ENCODE assay signal across 29 cellular contexts in the genomic region with DNA sequence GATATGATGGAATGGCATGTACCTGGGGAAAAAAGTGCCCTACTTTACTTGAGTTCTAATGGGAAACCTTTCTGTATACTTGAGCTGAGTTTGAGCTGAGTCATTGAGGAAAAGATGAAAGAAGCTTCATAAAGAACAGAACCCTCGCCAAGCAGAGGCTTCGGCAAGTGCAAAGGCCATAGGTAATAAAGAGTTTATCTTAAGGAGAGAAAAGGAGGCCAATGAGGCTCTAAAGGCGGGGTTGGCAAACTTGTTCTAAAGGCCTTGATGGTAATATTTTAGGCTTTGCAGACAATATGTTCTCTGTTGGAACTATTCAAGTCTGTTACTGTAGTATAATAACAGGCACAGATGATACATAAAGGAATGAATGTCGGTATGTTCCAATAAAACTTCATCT. TPM values are rescaled to one million over a fixed set of nuclear protein-coding genes. Genes with fewer than 3 reads are reported as not detected.
A peak's percentile ranks its signal among the peaks of the same experiment; 100 is the strongest.
DNase-seq lines count a peak whose midpoint lies in the region; ATAC-seq, FAIRE-seq and TF ChIP-seq lines count a peak whose summit lies in the region.
"Had no signal": no experiment of that assay in that cellular context is flagged by ENCODE, and none has a peak within 500 bp of the region (broad histone marks: within the 10 kb centered on the region; RNA-seq: fewer than 3 reads in every experiment).

No MANE protein-coding gene starts in this region.

- FAIRE-seq in small intestine (lab: Jason Lieb, UNC) = no peak
- FAIRE-seq: GM12878, keratinocyte had no signal

- WGBS in small intestine, 3 donors = 19 to 62% (median 43%) methylated on average over 4 of the region's 4 CpGs

- peaks cover 23 to 29% of the 10 kb centered on the region in 2 donors for H3K36me3 Mint-ChIP-seq in activated naive CD4-positive, alpha-beta T cell treated with anti-CD3 and anti-CD28 coated beads, Interleukin-2, amount 50 U/mL, for 72 hours
- H3K36me3 Mint-ChIP-seq in mesothelial cell of epicardium = no peaks in the 10 kb centered on the region

- peaks cover 18 to 31% of the 10 kb centered on the region in 2 donors for H3K9me3 Mint-ChIP-seq in activated naive CD4-positive, alpha-beta T cell treated with anti-CD3 and anti-CD28 coated beads, Interleukin-2, amount 50 U/mL, for 72 hours
- H3K9me3 Mint-ChIP-seq in mesothelial cell of epicardium = peaks cover 14% of the 10 kb centered on the region

- no peak overlapping the region for H3K4me3 Mint-ChIP-seq in mesothelial cell of epicardium

- H3K4me1 ChIP-seq in colonic mucosa (no peaks in the 10 kb centered on the region), small intestine (ENCODE audit: control insufficient read depth in 2 of 2, insufficient read depth in 1 of 2, low read depth in 1 of 2, low read length in 1 of 2) (peaks cover 0 to 3% of the 10 kb centered on the region in 2 donors)
- H3K4me1 ChIP-seq: BLaER1, suprapubic skin had no signal

- H3K36me3 ChIP-seq in colonic mucosa = no peaks in the 10 kb centered on the region
- no peaks in the 10 kb centered on the region for H3K36me3 ChIP-seq in small intestine (ENCODE audit: control insufficient read depth in 2 of 2, insufficient read depth in 2 of 2, low read length in 2 of 2)
- H3K36me3 ChIP-seq: BLaER1, suprapubic skin had no signal

- no peaks in the 10 kb centered on the region for H3K4me1 Mint-ChIP-seq in mesothelial cell of epicardium

- no peak overlapping the region for H3K27ac ChIP-seq in colonic mucosa
- no peak overlapping the region for H3K27ac ChIP-seq in small intestine (ENCODE audit: low read depth in 1 of 2, low read length in 1 of 2)
- H3K27ac ChIP-seq: BLaER1, suprapubic skin had no signal

- intact Hi-C loops in colonic mucosa (cut with DNase I) = no loop called here

- TF ChIP-seq CTCF in colonic mucosa (IDR thresholded peaks at IDR 0.05) (no peak), mesothelial cell of epicardium (IDR thresholded peaks at IDR 0.05; ENCODE audit: unreplicated experiment) (no peak)

- no peak for ATAC-seq in activated naive CD4-positive, alpha-beta T cell treated with anti-CD3 and anti-CD28 coated beads, Interleukin-2, amount 50 U/mL, for 72 hours
- ATAC-seq in GM21576 (IDR thresholded peaks at IDR 0.05; ENCODE audit: unreplicated experiment) = no peak
- ATAC-seq: GM12878, right cardiac atrium had no signal

- peak overlapping the region; percentile 1 to 42 for H3K27ac Mint-ChIP-seq in activated naive CD4-positive, alpha-beta T cell treated with anti-CD3 and anti-CD28 coated beads, Interleukin-2, amount 50 U/mL, for 72 hours
- no peak overlapping the region for H3K27ac Mint-ChIP-seq in mesothelial cell of epicardium

- H3K27me3 ChIP-seq in colonic mucosa = no peaks in the 10 kb centered on the region
- no peaks in the 10 kb centered on the region for H3K27me3 ChIP-seq in small intestine (ENCODE audit: control insufficient read depth in 2 of 2, insufficient read depth in 2 of 2, low read length in 2 of 2)
- H3K27me3 ChIP-seq: BLaER1, suprapubic skin had no signal

- no peak overlapping the region for H3K9ac ChIP-seq in colonic mucosa (ENCODE audit: low read depth in 2 of 2, low read length in 2 of 2)
- H3K9ac ChIP-seq: BLaER1 had no signal

- no peak for DNase-seq in activated naive CD4-positive, alpha-beta T cell treated with anti-CD3 and anti-CD28 coated beads, Interleukin-2, amount 50 U/mL, for 72 hours (ENCODE audit: low spot score in 2 of 2)
- no peak for DNase-seq in activated naive CD4-positive, alpha-beta T cell treated with Interleukin-2 at 50 U/mL for 16 hours
- DNase-seq in HT-29 (ENCODE audit: low spot score) (peak; percentile 28), colonic mucosa (peak; percentile 66), small intestine (peak; percentile 76), mesothelial cell of epicardium (ENCODE audit: low spot score in 2 of 2, unreplicated experiment in 2 of 2) (no peak), NCI-H748 (lab: John Stamatoyannopoulos, UW; ENCODE audit: unreplicated experiment) (no peak)
- DNase-seq: activated CD4-positive, alpha-beta T cell treated with anti-CD3 and anti-CD28 coated beads for 1 hour; activated CD8-positive, alpha-beta memory T cell treated with anti-CD3 and anti-CD28 coated beads, Interleukin-2, amount 50 U/mL, for 48 hours; activated effector memory CD4-positive, alpha-beta T cell treated with Interleukin-2 at 50 U/mL for 16 hours; amygdala; effector CD8-positive, alpha-beta T cell; EL; erythroblast; NCI-H1436; NCI-H774; right cardiac atrium; stimulated activated CD4-positive, alpha-beta T cell treated with anti-CD3 and anti-CD28 coated beads, Interleukin-4, amount 100 ng/mL, for 1 hour; SW 1271 had no signal

- H3K27me3 Mint-ChIP-seq in mesothelial cell of epicardium (ENCODE audit: low read depth) = peaks cover 10% of the 10 kb centered on the region

- H3K4me3 ChIP-seq in colonic mucosa (no peak overlapping the region), small intestine (ENCODE audit: low read depth in 1 of 2, low read length in 2 of 2) (no peak overlapping the region)
- H3K4me3 ChIP-seq: BLaER1, GM12878, suprapubic skin had no signal

- no peaks in the 10 kb centered on the region for H3K9me3 ChIP-seq in colonic mucosa
- H3K9me3 ChIP-seq in small intestine (ENCODE audit: control insufficient read depth, low read depth) = no peaks in the 10 kb centered on the region
- H3K9me3 ChIP-seq: BLaER1 had no signal

RNA-seq across cellular contexts. Expression of gene TRAT1, which starts 17.6 kb away (rescaled TPM):
- 10 to 100 TPM; 11.8 to 25.9 TPM for total RNA-seq in activated naive CD4-positive, alpha-beta T cell treated with anti-CD3 and anti-CD28 coated beads, Interleukin-2, amount 50 U/mL, for 72 hours
- not detected in 2 replicates for total RNA-seq in HT-29 (2014; rRNA removed; shearing (Covaris generic))
- total RNA-seq in colonic mucosa = under 1 TPM; 0.29 to 0.69 TPM
- under 1 TPM in 1 of 3 donors, not detected in 2; 0.48 TPM for polyA plus RNA-seq in small intestine
- total RNA-seq in mesothelial cell of epicardium = not detected in 3 replicates
- total RNA-seq: fibroblast of villous mesenchyme had no signal
- polyA plus RNA-seq: AG04450, keratinocyte, neural cell, right cardiac atrium had no signal

RNA-seq across cellular contexts. Expression of gene RETNLB, which starts 47.7 kb away (rescaled TPM):
- not detected for total RNA-seq in activated naive CD4-positive, alpha-beta T cell treated with anti-CD3 and anti-CD28 coated beads, Interleukin-2, amount 50 U/mL, for 72 hours
- 0.16 and 2.2 TPM in 2 replicates for total RNA-seq in HT-29 (2014; rRNA removed; shearing (Covaris generic))
- total RNA-seq in colonic mucosa (100 to 1,000 TPM in 1 of 2 donors, 10 to 100 TPM in 1; 97.9 to 101 TPM), mesothelial cell of epicardium (not detected in 3 replicates)
- 10 to 100 TPM in 1 of 3 donors, 1 to 10 TPM in 1, not detected in 1; 4.9 to 57.5 TPM for polyA plus RNA-seq in small intestine
- total RNA-seq: fibroblast of villous mesenchyme, GM12878, liver, right cardiac atrium, suprapubic skin, urinary bladder had no signal
- polyA plus RNA-seq: AG04450, GM12878, keratinocyte, liver, neural cell, right cardiac atrium, urinary bladder had no signal

Comparison
In these comparisons a context has a peak if more than half of its experiments do, and no peak if none do; other contexts are left out.
1. DNase-seq: peak in HT-29 (single experiment), colonic mucosa (single experiment) and small intestine (single experiment); none in activated naive CD4-positive, alpha-beta T cell treated with anti-CD3 and anti-CD28 coated beads, Interleukin-2, amount 50 U/mL, for 72 hours (0 of 2), activated naive CD4-positive, alpha-beta T cell treated with Interleukin-2 at 50 U/mL for 16 hours (single experiment), mesothelial cell of epicardium (0 of 2) and NCI-H748 (single experiment).
2. RNA of gene TRAT1, which starts 17.6 kb away (total RNA-seq): 11.8 to 25.9 TPM in activated naive CD4-positive, alpha-beta T cell treated with anti-CD3 and anti-CD28 coated beads, Interleukin-2, amount 50 U/mL, for 72 hours; 0.29 to 0.69 TPM in colonic mucosa, not detected in HT-29 and not detected in mesothelial cell of epicardium; every median in the first group is over 4 times any median in the second.
3. RNA of gene RETNLB, which starts 47.7 kb away (total RNA-seq): 97.9 to 101 TPM in colonic mucosa; 0.16 to 2.2 TPM in HT-29, not detected in activated naive CD4-positive, alpha-beta T cell treated with anti-CD3 and anti-CD28 coated beads, Interleukin-2, amount 50 U/mL, for 72 hours and not detected in mesothelial cell of epicardium; every median in the first group is over 10 times any median in the second.